ENCODE assay signal across 1 cellular context in genomic region chr2:46564811-46565241, GRCh38.
TF ChIP-seq lines count a peak whose summit lies in the region.

No MANE protein-coding gene starts in this region.

TF ChIP-seq in GM23338, 12 proteins besides CTCF, POLR2A, EP300 and RAD21 (continued from another document):
- TF ChIP-seq ZNF462 (CRISPR knock-in tag; IDR thresholded peaks at IDR 0.05) = no peak
- TF ChIP-seq ZNF331 (CRISPR knock-in tag; IDR thresholded peaks at IDR 0.05; ENCODE audit: low read depth) = no peak
- TF ChIP-seq STAT1 (IDR thresholded peaks at IDR 0.05; ENCODE audit: unreplicated experiment) = no peak
- no peak for TF ChIP-seq JUNB (IDR thresholded peaks at IDR 0.05; ENCODE audit: unreplicated experiment)
- TF ChIP-seq POLR2AphosphoS5 (IDR thresholded peaks at IDR 0.05; ENCODE audit: low read depth) = no peak
- TF ChIP-seq REST (IDR thresholded peaks at IDR 0.05; ENCODE audit: unreplicated experiment) = no peak
